In the genomic region with DNA sequence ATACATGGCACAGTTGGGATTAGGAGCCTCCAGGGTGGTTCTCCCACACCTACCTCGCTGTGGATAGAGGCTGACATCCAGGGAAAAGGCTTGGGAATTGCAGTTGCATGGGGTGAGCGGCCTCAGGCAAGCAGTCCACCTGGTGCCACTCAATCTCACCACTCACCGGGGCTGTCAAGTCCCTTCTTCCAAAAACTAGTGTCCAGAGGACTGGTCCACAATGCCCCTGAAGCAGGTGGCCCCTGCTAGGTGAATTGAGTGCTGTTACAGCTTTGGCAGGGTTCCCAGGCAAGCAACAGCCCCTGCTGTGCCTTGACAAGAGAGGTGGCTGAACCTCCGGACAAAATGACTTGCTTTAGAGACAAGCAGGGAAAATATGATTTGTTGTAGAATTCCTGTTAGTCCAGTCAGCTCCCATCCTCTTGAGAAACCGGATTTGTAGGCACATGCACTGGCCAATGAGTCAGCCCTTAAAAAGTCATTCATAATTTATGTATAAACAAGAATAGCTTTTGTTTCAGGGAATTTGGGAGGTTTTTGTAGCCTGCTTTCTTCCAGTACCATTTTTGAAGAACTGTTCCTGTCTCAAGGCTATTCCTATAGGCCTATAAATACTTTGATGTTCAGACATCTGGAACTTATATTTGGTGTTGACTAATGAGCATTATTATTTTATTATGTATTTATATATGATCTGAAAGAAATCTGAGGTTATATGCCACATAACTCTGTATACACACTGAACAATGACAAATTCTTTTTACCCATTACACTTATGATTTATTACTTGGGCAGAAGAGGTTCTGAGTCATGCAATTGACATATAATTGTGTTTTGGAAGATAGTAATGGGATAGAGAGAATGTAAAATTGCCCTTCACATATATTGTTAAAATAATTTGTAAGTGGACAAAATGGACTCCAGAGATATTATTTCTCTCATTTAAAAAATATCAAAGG, we compare ENCODE assay signal across 9 cellular contexts.
DNase-seq lines count a peak whose midpoint lies in the region; ATAC-seq and TF ChIP-seq lines count a peak whose summit lies in the region.
"Had no signal": no experiment of that assay in that cellular context is flagged by ENCODE, and none has a peak within 500 bp of the region (broad histone marks: within the 10 kb centered on the region; RNA-seq: fewer than 3 reads in every experiment).

No MANE protein-coding gene starts in this region.

- H3K4me3 ChIP-seq in epithelial cell of esophagus (ENCODE audit: low read length), result peak overlapping the region; percentile 54

- TF ChIP-seq CTCF in epithelial cell of esophagus (IDR thresholded peaks at IDR 0.05; ENCODE audit: insufficient read depth, low read depth, low read length, missing control alignments), result no peak

- no peaks in the 10 kb centered on the region for H3K36me3 Mint-ChIP-seq in immature natural killer cell

- POLR2A ChIA-PET in HEK293T (lab: Yijun Ruan, JAX), result no interaction called here

- peaks cover 5 to 27% (median 9%) of the 10 kb centered on the region in 6 donors for H3K9me3 Mint-ChIP-seq in immature natural killer cell

- ATAC-seq in left colon (no peak), GM21381 (IDR thresholded peaks at IDR 0.05; ENCODE audit: unreplicated experiment) (no peak)

- no peaks in the 10 kb centered on the region for H3K27me3 Mint-ChIP-seq in immature natural killer cell (ENCODE audit: low read depth in 3 of 3)
- H3K27me3 Mint-ChIP-seq: activated CD4-positive, alpha-beta T cell treated with anti-CD3 and anti-CD28 coated beads, Interleukin-2, amount 10 ng/mL, durations not matched to agents 24 days and 14 days had no signal

- no peaks in the 10 kb centered on the region for H3K4me1 Mint-ChIP-seq in immature natural killer cell
- H3K4me1 Mint-ChIP-seq: activated CD4-positive, alpha-beta T cell treated with anti-CD3 and anti-CD28 coated beads, Interleukin-2, amount 10 ng/mL, durations not matched to agents 24 days and 14 days had no signal

- H3K27ac Mint-ChIP-seq in immature natural killer cell, result no peak overlapping the region
- H3K27ac Mint-ChIP-seq: activated CD4-positive, alpha-beta T cell treated with anti-CD3 and anti-CD28 coated beads, Interleukin-2, amount 10 ng/mL, durations not matched to agents 24 days and 14 days had no signal

- CTCF ChIA-PET in HEK293T (lab: Yijun Ruan, JAX), result interaction anchor here (0.8 kb wide), 1 partner anchor 23 kb away, joined by 3 read pairs; no protein-coding TSS in a partner anchor

- intact Hi-C loops in left colon (cut with DNase I, micrococcal nuclease), result no loop called here

- H3K4me3 Mint-ChIP-seq in immature natural killer cell, result no peak overlapping the region
- H3K4me3 Mint-ChIP-seq: activated CD4-positive, alpha-beta T cell treated with anti-CD3 and anti-CD28 coated beads, Interleukin-2, amount 10 ng/mL, durations not matched to agents 24 days and 14 days had no signal

- peak; percentile 97 for DNase-seq in EH (ENCODE audit: low read depth)
- DNase-seq in NCI-H460 (ENCODE audit: extremely low read depth, low read depth), result peak; percentile 31
- DNase-seq in epithelial cell of esophagus (ENCODE audit: low read depth), result peak; percentile 96
- peak; percentile 64 for DNase-seq in pulmonary artery endothelial cell (ENCODE audit: low read depth, low spot score)
- no peak for DNase-seq in HEK293T (ENCODE audit: extremely low spot score)
- no peak for DNase-seq in left colon
- no peak for DNase-seq in immature natural killer cell
- DNase-seq: activated CD4-positive, alpha-beta T cell treated with anti-CD3 and anti-CD28 coated beads, Interleukin-2, amount 10 ng/mL, durations not matched to agents 24 days and 14 days had no signal

TF ChIP-seq in HEK293T, 16 proteins besides CTCF, POLR2A, EP300 and RAD21:
- TF ChIP-seq BHLHE40 (IDR thresholded peaks at IDR 0.05; ENCODE audit: borderline replicate concordance) (no peak), FOXA1 (IDR thresholded peaks at IDR 0.05) (no peak), ZNF384 (IDR thresholded peaks at IDR 0.05) (no peak), ARNT (IDR thresholded peaks at IDR 0.05) (no peak), FOXM1 (IDR thresholded peaks at IDR 0.05; ENCODE audit: borderline replicate concordance) (no peak), CTBP1 (IDR thresholded peaks at IDR 0.05; ENCODE audit: borderline replicate concordance) (no peak), TARDBP (IDR thresholded peaks at IDR 0.05) (no peak), HDGF (IDR thresholded peaks at IDR 0.05; ENCODE audit: borderline replicate concordance) (no peak), L3MBTL2 (conservative IDR thresholded peaks at IDR 0.05) (no peak), FOXK2 (IDR thresholded peaks at IDR 0.05) (no peak), NFRKB (IDR thresholded peaks at IDR 0.05) (no peak), LEF1 (IDR thresholded peaks at IDR 0.05; ENCODE audit: borderline replicate concordance) (no peak), ELF4 (IDR thresholded peaks at IDR 0.05) (no peak), SUZ12 (IDR thresholded peaks at IDR 0.05) (no peak), SP1 (IDR thresholded peaks at IDR 0.05) (no peak)
- TF ChIP-seq, protein P1, sequence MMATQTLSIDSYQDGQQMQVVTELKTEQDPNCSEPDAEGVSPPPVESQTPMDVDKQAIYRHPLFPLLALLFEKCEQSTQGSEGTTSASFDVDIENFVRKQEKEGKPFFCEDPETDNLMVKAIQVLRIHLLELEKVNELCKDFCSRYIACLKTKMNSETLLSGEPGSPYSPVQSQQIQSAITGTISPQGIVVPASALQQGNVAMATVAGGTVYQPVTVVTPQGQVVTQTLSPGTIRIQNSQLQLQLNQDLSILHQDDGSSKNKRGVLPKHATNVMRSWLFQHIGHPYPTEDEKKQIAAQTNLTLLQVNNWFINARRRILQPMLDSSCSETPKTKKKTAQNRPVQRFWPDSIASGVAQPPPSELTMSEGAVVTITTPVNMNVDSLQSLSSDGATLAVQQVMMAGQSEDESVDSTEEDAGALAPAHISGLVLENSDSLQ (IDR thresholded peaks at IDR 0.05), result no peak
TF ChIP-seq in HEK293T: peak in this region for 0.

Comparison
In these comparisons a context has a peak if more than half of its experiments do, and no peak if none do; other contexts are left out.
1. DNase-seq: peak in EH (single experiment), NCI-H460 (single experiment), epithelial cell of esophagus (single experiment) and pulmonary artery endothelial cell (single experiment); none in HEK293T (single experiment), left colon (0 of 2) and immature natural killer cell (0 of 3).